In the genomic region with DNA sequence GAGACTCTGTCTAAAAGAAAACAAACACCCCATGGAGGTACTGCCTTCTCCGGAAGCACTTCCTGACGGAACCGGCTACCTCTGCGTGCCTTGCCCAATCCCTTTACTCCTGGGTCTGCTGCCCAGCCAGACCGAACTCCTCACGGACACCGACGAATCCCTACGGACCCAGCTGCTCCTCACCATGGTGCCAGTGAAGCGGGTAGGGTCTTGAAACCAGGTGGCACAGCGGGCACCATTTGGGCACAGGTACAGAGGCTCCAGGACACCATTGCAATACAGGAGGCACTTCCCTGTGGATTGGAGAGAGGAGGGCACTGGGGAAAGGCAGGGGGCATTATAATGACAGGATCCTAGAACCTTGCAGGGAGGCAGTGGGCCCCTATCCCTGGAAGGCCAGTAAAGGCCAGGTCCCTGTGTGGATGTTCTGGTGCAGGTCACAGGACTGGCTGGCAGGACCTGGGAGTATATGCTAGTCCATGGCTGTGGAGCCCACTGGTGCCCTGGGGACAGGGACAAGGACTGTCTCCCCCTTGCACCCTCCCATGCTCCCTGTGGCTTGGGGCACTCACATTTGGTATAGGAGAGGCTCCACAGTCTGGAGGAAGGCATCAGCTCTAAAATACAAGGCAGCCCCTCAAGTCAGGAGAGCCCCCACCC, we compare ENCODE assay signal across 20 cellular contexts. TPM values are rescaled to one million over a fixed set of nuclear protein-coding genes. Genes with fewer than 3 reads are reported as not detected.
DNase-seq lines count a peak whose midpoint lies in the region; ATAC-seq, FAIRE-seq and TF ChIP-seq lines count a peak whose summit lies in the region.
"Had no signal": no experiment of that assay in that cellular context is flagged by ENCODE, and none has a peak within 500 bp of the region (broad histone marks: within the 10 kb centered on the region; RNA-seq: fewer than 3 reads in every experiment).

No MANE protein-coding gene starts in this region.

- peaks cover 12% of the 10 kb centered on the region for H3K79me1 ChIP-seq in neuronal stem cell (ENCODE audit: low read depth, low read length)
- peaks cover 28% of the 10 kb centered on the region for H3K79me1 ChIP-seq in mesenchymal stem cell (replicated peaks; ENCODE audit: low read length, poor library complexity, severe bottlenecking)

- H3K14ac ChIP-seq in neuronal stem cell (ENCODE audit: low read length): no peak overlapping the region
- H3K14ac ChIP-seq in mesenchymal stem cell (ENCODE audit: low read length in 2 of 2): no peak overlapping the region

- H3K79me2 ChIP-seq in DND-41 (ENCODE audit: insufficient read depth, low read length): peaks cover 23% of the 10 kb centered on the region

- DNase-seq in activated naive CD8-positive, alpha-beta T cell treated with anti-CD3 and anti-CD28 coated beads, Interleukin-2, amount 50 U/mL, for 24 hours: no peak
- no peak for DNase-seq in DND-41
- no peak for DNase-seq in activated naive CD8-positive, alpha-beta T cell treated with anti-CD3 and anti-CD28 coated beads, Interleukin-2, amount 10 ng/mL, durations not matched to agents 7 days and 5 days
- no peak for DNase-seq in neuronal stem cell (ENCODE audit: low spot score)
- DNase-seq in mesenchymal stem cell: no peak
- DNase-seq in COLO668 (lab: John Stamatoyannopoulos, UW; ENCODE audit: unreplicated experiment): no peak
- no peak for DNase-seq in GM19239 (ENCODE audit: insufficient read length, low spot score)
- DNase-seq: activated effector memory CD4-positive, alpha-beta T cell treated with anti-CD3 and anti-CD28 coated beads, Interleukin-2, amount 50 U/mL, for 16 hours; kidney glomerular epithelial cell; NCI-H1417; NCI-H2107; NCI-H510A treated with DMSO at 0.1 percent for 48 hours; retina had no signal

- FAIRE-seq in GM19239 (lab: Jason Lieb, UNC): no peak
- FAIRE-seq: GM18507 had no signal

- H2BK12ac ChIP-seq in neuronal stem cell (ENCODE audit: low read length) (no peak overlapping the region), mesenchymal stem cell (ENCODE audit: low read length in 2 of 2) (no peak overlapping the region)

- H3K23ac ChIP-seq in neuronal stem cell (ENCODE audit: low read depth, low read length, poor library complexity): no peak overlapping the region
- H3K23ac ChIP-seq in mesenchymal stem cell (ENCODE audit: low read length in 2 of 2): no peak overlapping the region

- H3K4ac ChIP-seq in neuronal stem cell (ENCODE audit: low read length): no peak overlapping the region
- no peak overlapping the region for H3K4ac ChIP-seq in mesenchymal stem cell (ENCODE audit: low read depth in 1 of 2, low read length in 2 of 2)

- no CpG with 5 or more reads among the region's 11 CpGs for WGBS in neuronal stem cell (ENCODE audit: extremely low coverage in 2 of 2, insufficient read length in 2 of 2, insufficient replicate concordance in 1 of 2), 2 donors
- 97% methylated on average over 11 of the region's 11 CpGs for WGBS in mesenchymal stem cell

- peak overlapping the region; percentile 63 for H3K4me3 Mint-ChIP-seq in activated naive CD8-positive, alpha-beta T cell
- no peak overlapping the region for H3K4me3 Mint-ChIP-seq in activated naive CD8-positive, alpha-beta T cell treated with anti-CD3 and anti-CD28 coated beads, Interleukin-2, amount 50 U/mL, for 24 hours
- H3K4me3 Mint-ChIP-seq in activated naive CD8-positive, alpha-beta T cell treated with anti-CD3 and anti-CD28 coated beads, Interleukin-2, amount 10 ng/mL, durations not matched to agents 7 days and 5 days: peak overlapping the region; percentile 30

- H3K27ac ChIP-seq in DND-41 (ENCODE audit: low read length): no peak overlapping the region
- no peak overlapping the region for H3K27ac ChIP-seq in neuronal stem cell (replicated peaks; ENCODE audit: low read length)
- no peak overlapping the region for H3K27ac ChIP-seq in mesenchymal stem cell (ENCODE audit: low read length, poor library complexity, severe bottlenecking)
- H3K27ac ChIP-seq: gastrocnemius medialis, neutrophil, thoracic aorta had no signal

- H2BK5ac ChIP-seq in neuronal stem cell (ENCODE audit: low read length): no peak overlapping the region
- no peak overlapping the region for H2BK5ac ChIP-seq in mesenchymal stem cell (ENCODE audit: low read depth, low read length, poor library complexity, severe bottlenecking)

- H3K4me1 ChIP-seq in DND-41 (ENCODE audit: insufficient read depth, low read length) (peaks cover 44% of the 10 kb centered on the region), neuronal stem cell (ENCODE audit: control insufficient read depth in 2 of 2, insufficient read depth in 1 of 2, low read depth in 1 of 2, low read length in 2 of 2) (peaks cover 4 to 8% of the 10 kb centered on the region in 2 donors), mesenchymal stem cell (ENCODE audit: control insufficient read depth, insufficient read depth, low read depth, low read length) (peaks cover 20% of the 10 kb centered on the region)

- H4K91ac ChIP-seq in neuronal stem cell (ENCODE audit: low read depth, low read length, poor library complexity) (no peak overlapping the region), mesenchymal stem cell (ENCODE audit: low read length) (no peak overlapping the region)

- POLR2A ChIA-PET in activated naive CD8-positive, alpha-beta T cell treated with anti-CD3 and anti-CD28 coated beads, Interleukin-2, amount 10 ng/mL, durations not matched to agents 7 days and 5 days (lab: Charles Lee): interaction anchor here (3.8 to 8.4 kb wide), 2 partner anchors 101 to 103 kb away, joined by 45 to 72 read pairs; a partner anchor contains a TSS

- peaks cover 34% of the 10 kb centered on the region for H3K36me3 ChIP-seq in DND-41 (ENCODE audit: insufficient read depth, low read length)
- H3K36me3 ChIP-seq in neuronal stem cell (replicated peaks in 1 of 2; ENCODE audit: control insufficient read depth in 2 of 2, insufficient read depth in 2 of 2, low read length in 2 of 2): peaks cover 10 to 34% of the 10 kb centered on the region in 2 donors
- peaks cover 33 to 48% of the 10 kb centered on the region in 2 experiments for H3K36me3 ChIP-seq in mesenchymal stem cell (ENCODE audit: control insufficient read depth in 1 of 2, insufficient read depth in 2 of 2, low read depth in 1 of 2, low read length in 2 of 2)

- 0 out of 4 replicates have a peak overlapping the region, but pooled peaks of 1 of the 2 experiments have one; percentile 0 for H3K4me3 ChIP-seq in DND-41 (ENCODE audit: low read depth in 1 of 2, low read length in 2 of 2)
- H3K4me3 ChIP-seq in neuronal stem cell (ENCODE audit: low read length in 2 of 2): peak overlapping the region in 1 of 2 donors; percentile 44
- no peak overlapping the region for H3K4me3 ChIP-seq in mesenchymal stem cell (ENCODE audit: insufficient read depth in 1 of 2, low read depth in 1 of 2, low read length in 2 of 2)
- H3K4me3 ChIP-seq: gastrocnemius medialis, thoracic aorta had no signal

- H3K9ac ChIP-seq in DND-41 (ENCODE audit: low read depth, low read length) (no peak overlapping the region), neuronal stem cell (ENCODE audit: low read depth, low read length, poor library complexity) (peak overlapping the region; percentile 70), mesenchymal stem cell (ENCODE audit: low read length) (no peak overlapping the region)

- peak overlapping the region; percentile 50; the same call in 1 of the 2 replicates for H3K4me2 ChIP-seq in DND-41 (ENCODE audit: insufficient read depth, low read length)
- H3K4me2 ChIP-seq in neuronal stem cell (ENCODE audit: insufficient read depth, low read length, poor library complexity, severe bottlenecking): no peak overlapping the region
- H3K4me2 ChIP-seq in mesenchymal stem cell (ENCODE audit: low read length, poor library complexity, severe bottlenecking): no peak overlapping the region

- peaks cover 18% of the 10 kb centered on the region for H3K4me1 Mint-ChIP-seq in activated naive CD8-positive, alpha-beta T cell (ENCODE audit: low read depth)
- H3K4me1 Mint-ChIP-seq in activated naive CD8-positive, alpha-beta T cell treated with anti-CD3 and anti-CD28 coated beads, Interleukin-2, amount 50 U/mL, for 24 hours: peaks cover 29% of the 10 kb centered on the region
- H3K4me1 Mint-ChIP-seq in activated naive CD8-positive, alpha-beta T cell treated with anti-CD3 and anti-CD28 coated beads, Interleukin-2, amount 10 ng/mL, durations not matched to agents 7 days and 5 days: peaks cover 18% of the 10 kb centered on the region

- H3K27me3 ChIP-seq in DND-41 (ENCODE audit: insufficient read depth, low read length, poor library complexity) (no peaks in the 10 kb centered on the region), neuronal stem cell (ENCODE audit: control insufficient read depth in 3 of 3, insufficient read depth in 3 of 3, low read depth in 1 of 3, low read length in 3 of 3) (peaks cover 2 to 12% (median 2%) of the 10 kb centered on the region in 3 experiments), mesenchymal stem cell (ENCODE audit: control insufficient read depth in 1 of 2, insufficient read depth in 1 of 2, low read length in 2 of 2) (peaks cover 8 to 10% of the 10 kb centered on the region in 2 experiments)

- H4K8ac ChIP-seq in neuronal stem cell (ENCODE audit: low read depth, low read length): no peak overlapping the region
- no peak overlapping the region for H4K8ac ChIP-seq in mesenchymal stem cell (ENCODE audit: low read length)

- no peaks in the 10 kb centered on the region for H3K36me3 Mint-ChIP-seq in activated naive CD8-positive, alpha-beta T cell
- H3K36me3 Mint-ChIP-seq in activated naive CD8-positive, alpha-beta T cell treated with anti-CD3 and anti-CD28 coated beads, Interleukin-2, amount 50 U/mL, for 24 hours (ENCODE audit: low read depth): peaks cover 9% of the 10 kb centered on the region
- peaks cover 9% of the 10 kb centered on the region for H3K36me3 Mint-ChIP-seq in activated naive CD8-positive, alpha-beta T cell treated with anti-CD3 and anti-CD28 coated beads, Interleukin-2, amount 10 ng/mL, durations not matched to agents 7 days and 5 days

- H3K27ac Mint-ChIP-seq in activated naive CD8-positive, alpha-beta T cell: no peak overlapping the region
- H3K27ac Mint-ChIP-seq in activated naive CD8-positive, alpha-beta T cell treated with anti-CD3 and anti-CD28 coated beads, Interleukin-2, amount 50 U/mL, for 24 hours: no peak overlapping the region
- H3K27ac Mint-ChIP-seq in activated naive CD8-positive, alpha-beta T cell treated with anti-CD3 and anti-CD28 coated beads, Interleukin-2, amount 10 ng/mL, durations not matched to agents 7 days and 5 days: no peak overlapping the region

- H3K9me3 Mint-ChIP-seq in activated naive CD8-positive, alpha-beta T cell (ENCODE audit: low read depth): no peaks in the 10 kb centered on the region
- H3K9me3 Mint-ChIP-seq in activated naive CD8-positive, alpha-beta T cell treated with anti-CD3 and anti-CD28 coated beads, Interleukin-2, amount 50 U/mL, for 24 hours: no peaks in the 10 kb centered on the region
- no peaks in the 10 kb centered on the region for H3K9me3 Mint-ChIP-seq in activated naive CD8-positive, alpha-beta T cell treated with anti-CD3 and anti-CD28 coated beads, Interleukin-2, amount 10 ng/mL, durations not matched to agents 7 days and 5 days

- no peak overlapping the region for H2BK15ac ChIP-seq in neuronal stem cell (ENCODE audit: low read length)
- H2BK15ac ChIP-seq in mesenchymal stem cell (ENCODE audit: low read depth, poor library complexity, severe bottlenecking): no peak overlapping the region

- no peak overlapping the region for H2AFZ ChIP-seq in DND-41 (ENCODE audit: low read depth, low read length)
- no peak overlapping the region for H2AFZ ChIP-seq in neuronal stem cell (ENCODE audit: low read length)
- no peak overlapping the region for H2AFZ ChIP-seq in mesenchymal stem cell (ENCODE audit: low read depth, low read length)

- H2AK5ac ChIP-seq in neuronal stem cell (ENCODE audit: low read depth, low read length) (no peak overlapping the region), mesenchymal stem cell (ENCODE audit: low read length, severe bottlenecking) (no peak overlapping the region)

- H2BK120ac ChIP-seq in neuronal stem cell (ENCODE audit: low read depth, low read length): no peak overlapping the region
- no peak overlapping the region for H2BK120ac ChIP-seq in mesenchymal stem cell (ENCODE audit: low read depth, low read length)

- H3K18ac ChIP-seq in neuronal stem cell (ENCODE audit: low read length): no peak overlapping the region
- no peak overlapping the region for H3K18ac ChIP-seq in mesenchymal stem cell (ENCODE audit: low read depth in 1 of 2, low read length in 2 of 2)

- H4K20me1 ChIP-seq in DND-41 (ENCODE audit: insufficient read depth, low read length): peaks cover 30% of the 10 kb centered on the region

- no peak for TF ChIP-seq CTCF in DND-41 (IDR thresholded peaks at IDR 0.05; ENCODE audit: borderline replicate concordance, extremely low read depth, low read length, poor library complexity, severe bottlenecking)

- peaks cover 2% of the 10 kb centered on the region for H3K27me3 Mint-ChIP-seq in activated naive CD8-positive, alpha-beta T cell
- peaks cover 3% of the 10 kb centered on the region for H3K27me3 Mint-ChIP-seq in activated naive CD8-positive, alpha-beta T cell treated with anti-CD3 and anti-CD28 coated beads, Interleukin-2, amount 50 U/mL, for 24 hours
- H3K27me3 Mint-ChIP-seq in activated naive CD8-positive, alpha-beta T cell treated with anti-CD3 and anti-CD28 coated beads, Interleukin-2, amount 10 ng/mL, durations not matched to agents 7 days and 5 days: peaks cover 3% of the 10 kb centered on the region

- no peak for ATAC-seq in activated naive CD8-positive, alpha-beta T cell treated with anti-CD3 and anti-CD28 coated beads, Interleukin-2, amount 50 U/mL, for 24 hours
- ATAC-seq in DND-41 (ENCODE audit: insufficient read depth, low read depth): no peak
- no peak for ATAC-seq in activated naive CD8-positive, alpha-beta T cell treated with anti-CD3 and anti-CD28 coated beads, Interleukin-2, amount 10 ng/mL, durations not matched to agents 7 days and 5 days (ENCODE audit: low read depth)
- ATAC-seq: esophagus mucosa, gastrocnemius medialis had no signal

- no peaks in the 10 kb centered on the region for H3K9me3 ChIP-seq in DND-41 (ENCODE audit: insufficient read depth, low read length, severe bottlenecking)
- no peaks in the 10 kb centered on the region for H3K9me3 ChIP-seq in neuronal stem cell (replicated peaks in 1 of 2; ENCODE audit: control insufficient read depth in 2 of 2, insufficient read depth in 1 of 2, low read depth in 1 of 2, low read length in 2 of 2)
- no peaks in the 10 kb centered on the region for H3K9me3 ChIP-seq in mesenchymal stem cell (ENCODE audit: control insufficient read depth, low read length)
- H3K9me3 ChIP-seq: gastrocnemius medialis, neutrophil, thoracic aorta had no signal

RNA-seq across cellular contexts. Expression of a gene that starts 2.3 kb away (rescaled TPM):
- 100 to 1,000 TPM; 104 to 117 TPM for total RNA-seq in activated naive CD8-positive, alpha-beta T cell treated with anti-CD3 and anti-CD28 coated beads, Interleukin-2, amount 10 ng/mL, durations not matched to agents 7 days and 5 days
- polyA plus RNA-seq in neuronal stem cell (2013, experiment 1 of 2): 84.8 TPM
- polyA plus RNA-seq in neuronal stem cell (2013, experiment 2 of 2): 84.0 TPM
- polyA plus RNA-seq in mesenchymal stem cell (2013, experiment 1 of 2): 67.0 TPM
- polyA plus RNA-seq in mesenchymal stem cell (2013, experiment 2 of 2): 68.4 TPM

RNA-seq across cellular contexts. Expression of a gene that starts 14.0 kb away (rescaled TPM):
- under 1 TPM in 1 of 2 experiments, not detected in 1; 0.50 TPM for total RNA-seq in activated naive CD8-positive, alpha-beta T cell treated with anti-CD3 and anti-CD28 coated beads, Interleukin-2, amount 10 ng/mL, durations not matched to agents 7 days and 5 days
- 0.25 TPM for polyA plus RNA-seq in neuronal stem cell (2013, experiment 1 of 2)
- polyA plus RNA-seq in neuronal stem cell (2013, experiment 2 of 2): 0.19 TPM
- 0.12 TPM for polyA plus RNA-seq in mesenchymal stem cell (2013, experiment 1 of 2)
- polyA plus RNA-seq in mesenchymal stem cell (2013, experiment 2 of 2): 0.10 TPM
- total RNA-seq: gastrocnemius medialis had no signal

RNA-seq across cellular contexts. Expression of a gene that starts 22.7 kb away (rescaled TPM):
- total RNA-seq in activated naive CD8-positive, alpha-beta T cell treated with anti-CD3 and anti-CD28 coated beads, Interleukin-2, amount 10 ng/mL, durations not matched to agents 7 days and 5 days: 10 to 100 TPM; 53.5 to 58.8 TPM
- 54.1 TPM for polyA plus RNA-seq in neuronal stem cell (2013, experiment 1 of 2)
- polyA plus RNA-seq in neuronal stem cell (2013, experiment 2 of 2): 53.7 TPM
- 475 TPM for polyA plus RNA-seq in mesenchymal stem cell (2013, experiment 1 of 2)
- polyA plus RNA-seq in mesenchymal stem cell (2013, experiment 2 of 2): 458 TPM

RNA-seq across cellular contexts. Expression of a gene that starts 41.3 kb away (rescaled TPM):
- total RNA-seq in activated naive CD8-positive, alpha-beta T cell treated with anti-CD3 and anti-CD28 coated beads, Interleukin-2, amount 10 ng/mL, durations not matched to agents 7 days and 5 days: under 1 TPM; 0.37 to 0.69 TPM
- 34.5 TPM for polyA plus RNA-seq in neuronal stem cell (2013, experiment 1 of 2)
- polyA plus RNA-seq in neuronal stem cell (2013, experiment 2 of 2): 33.1 TPM
- polyA plus RNA-seq in mesenchymal stem cell (2013, experiment 1 of 2): 5.8 TPM
- 5.3 TPM for polyA plus RNA-seq in mesenchymal stem cell (2013, experiment 2 of 2)

RNA-seq across cellular contexts. Expression of a gene that starts 54.4 kb away (rescaled TPM):
- total RNA-seq in activated naive CD8-positive, alpha-beta T cell treated with anti-CD3 and anti-CD28 coated beads, Interleukin-2, amount 10 ng/mL, durations not matched to agents 7 days and 5 days: not detected
- polyA plus RNA-seq in neuronal stem cell (2013, experiment 1 of 2): 0.03 TPM
- not detected for polyA plus RNA-seq in neuronal stem cell (2013, experiment 2 of 2)
- polyA plus RNA-seq in mesenchymal stem cell (2013, experiment 1 of 2): not detected
- polyA plus RNA-seq in mesenchymal stem cell (2013, experiment 2 of 2): not detected
- total RNA-seq: esophagus mucosa, HT-29 had no signal
